In genomic region chr17:32875904-32876413, GRCh38 we compare ENCODE assay signal across 8 cellular contexts. TPM values are rescaled to one million over a fixed set of nuclear protein-coding genes. Genes with fewer than 3 reads are reported as not detected.
DNase-seq lines count a peak whose midpoint lies in the region; ATAC-seq lines count a peak whose summit lies in the region.

No MANE protein-coding gene starts in this region.

- H3K27me3 Mint-ChIP-seq in activated CD4-positive, alpha-beta memory T cell treated with anti-CD3 and anti-CD28 coated beads, Interleukin-2, amount 10 ng/mL, durations not matched to agents 7 days and 5 days, result no peaks in the 10 kb centered on the region

- POLR2A ChIA-PET in activated CD4-positive, alpha-beta memory T cell treated with anti-CD3 and anti-CD28 coated beads, Interleukin-2, amount 10 ng/mL, durations not matched to agents 7 days and 5 days (lab: Charles Lee), result interaction anchor here (1.0 to 2.4 kb wide), 4 partner anchors 40 to 104 kb away, joined by 3 to 14 read pairs (median 3); no protein-coding TSS in a partner anchor

- no peaks in the 10 kb centered on the region for H3K36me3 Mint-ChIP-seq in activated CD4-positive, alpha-beta memory T cell treated with anti-CD3 and anti-CD28 coated beads, Interleukin-2, amount 10 ng/mL, durations not matched to agents 7 days and 5 days (ENCODE audit: low read depth)
- H3K36me3 Mint-ChIP-seq in stimulated activated effector memory CD8-positive, alpha-beta T cell treated with anti-CD3 and anti-CD28 coated beads, Interleukin-12 subunit alpha, Interleukin-12 subunit beta, amount 100 ng/mL, for 72 hours, result peaks cover 6% of the 10 kb centered on the region

- no peak for ATAC-seq in stimulated activated effector memory CD8-positive, alpha-beta T cell treated with anti-CD3 and anti-CD28 coated beads, Interleukin-12 subunit alpha, Interleukin-12 subunit beta, amount 100 ng/mL, for 72 hours

- H3K4me3 Mint-ChIP-seq in activated CD4-positive, alpha-beta memory T cell treated with anti-CD3 and anti-CD28 coated beads, Interleukin-2, amount 10 ng/mL, durations not matched to agents 7 days and 5 days, result peak overlapping the region; percentile 88
- H3K4me3 Mint-ChIP-seq in stimulated activated effector memory CD8-positive, alpha-beta T cell treated with anti-CD3 and anti-CD28 coated beads, Interleukin-12 subunit alpha, Interleukin-12 subunit beta, amount 100 ng/mL, for 72 hours, result peak overlapping the region; percentile 86

- peak overlapping the region; percentile 63 for H3K27ac Mint-ChIP-seq in activated CD4-positive, alpha-beta memory T cell treated with anti-CD3 and anti-CD28 coated beads, Interleukin-2, amount 10 ng/mL, durations not matched to agents 7 days and 5 days
- peak overlapping the region; percentile 55 for H3K27ac Mint-ChIP-seq in stimulated activated effector memory CD8-positive, alpha-beta T cell treated with anti-CD3 and anti-CD28 coated beads, Interleukin-12 subunit alpha, Interleukin-12 subunit beta, amount 100 ng/mL, for 72 hours

- CTCF ChIA-PET in activated CD4-positive, alpha-beta memory T cell treated with anti-CD3 and anti-CD28 coated beads, Interleukin-2, amount 10 ng/mL, durations not matched to agents 7 days and 5 days (lab: Charles Lee), result interaction anchor here (1.2 to 4.4 kb wide), 16 partner anchors 8 to 348 kb away, joined by 3 to 79 read pairs (median 11); no protein-coding TSS in a partner anchor

- H3K4me1 Mint-ChIP-seq in activated CD4-positive, alpha-beta memory T cell treated with anti-CD3 and anti-CD28 coated beads, Interleukin-2, amount 10 ng/mL, durations not matched to agents 7 days and 5 days, result peaks cover 21% of the 10 kb centered on the region
- peaks cover 19% of the 10 kb centered on the region for H3K4me1 Mint-ChIP-seq in stimulated activated effector memory CD8-positive, alpha-beta T cell treated with anti-CD3 and anti-CD28 coated beads, Interleukin-12 subunit alpha, Interleukin-12 subunit beta, amount 100 ng/mL, for 72 hours

- DNase-seq in NCI-H510A treated with DMSO at 0.1 percent for 48 hours (lab: John Stamatoyannopoulos, UW) (peak; percentile 44), NCI-H510A (lab: John Stamatoyannopoulos, UW) (no peak), hepatic stellate cell (ENCODE audit: low spot score) (peak; percentile 19), T1000 (lab: John Stamatoyannopoulos, UW) (no peak), DMS53 (lab: John Stamatoyannopoulos, UW) (no peak), SHP77 (lab: John Stamatoyannopoulos, UW) (no peak)
- DNase-seq in activated CD4-positive, alpha-beta memory T cell treated with anti-CD3 and anti-CD28 coated beads, Interleukin-2, amount 10 ng/mL, durations not matched to agents 7 days and 5 days, result no peak
- no peak for DNase-seq in stimulated activated effector memory CD8-positive, alpha-beta T cell treated with anti-CD3 and anti-CD28 coated beads, Interleukin-12 subunit alpha, Interleukin-12 subunit beta, amount 100 ng/mL, for 72 hours (ENCODE audit: low spot score in 2 of 2)

- H3K9me3 Mint-ChIP-seq in activated CD4-positive, alpha-beta memory T cell treated with anti-CD3 and anti-CD28 coated beads, Interleukin-2, amount 10 ng/mL, durations not matched to agents 7 days and 5 days, result no peaks in the 10 kb centered on the region
- no peaks in the 10 kb centered on the region for H3K9me3 Mint-ChIP-seq in stimulated activated effector memory CD8-positive, alpha-beta T cell treated with anti-CD3 and anti-CD28 coated beads, Interleukin-12 subunit alpha, Interleukin-12 subunit beta, amount 100 ng/mL, for 72 hours

RNA-seq across cellular contexts. Expression of gene MYO1D, which starts 1.0 kb away (rescaled TPM):
- 10 to 100 TPM in 1 of 2 experiments, 1 to 10 TPM in 1; 8.3 to 11.1 TPM for total RNA-seq in activated CD4-positive, alpha-beta memory T cell treated with anti-CD3 and anti-CD28 coated beads, Interleukin-2, amount 10 ng/mL, durations not matched to agents 7 days and 5 days

RNA-seq across cellular contexts. Expression of gene TMEM98, which starts 52.0 kb away (rescaled TPM):
- 1 to 10 TPM; 2.7 to 4.4 TPM for total RNA-seq in activated CD4-positive, alpha-beta memory T cell treated with anti-CD3 and anti-CD28 coated beads, Interleukin-2, amount 10 ng/mL, durations not matched to agents 7 days and 5 days

Comparison
In these comparisons a context has a peak if more than half of its experiments do, and no peak if none do; other contexts are left out.
1. DNase-seq: peak in NCI-H510A treated with DMSO at 0.1 percent for 48 hours (single experiment) and hepatic stellate cell (single experiment); none in NCI-H510A (single experiment), activated CD4-positive, alpha-beta memory T cell treated with anti-CD3 and anti-CD28 coated beads, Interleukin-2, amount 10 ng/mL, durations not matched to agents 7 days and 5 days (single experiment), stimulated activated effector memory CD8-positive, alpha-beta T cell treated with anti-CD3 and anti-CD28 coated beads, Interleukin-12 subunit alpha, Interleukin-12 subunit beta, amount 100 ng/mL, for 72 hours (0 of 2), T1000 (single experiment), DMS53 (single experiment) and SHP77 (0 of 2).